ENCODE assay signal across 1 cellular context in the genomic region with DNA sequence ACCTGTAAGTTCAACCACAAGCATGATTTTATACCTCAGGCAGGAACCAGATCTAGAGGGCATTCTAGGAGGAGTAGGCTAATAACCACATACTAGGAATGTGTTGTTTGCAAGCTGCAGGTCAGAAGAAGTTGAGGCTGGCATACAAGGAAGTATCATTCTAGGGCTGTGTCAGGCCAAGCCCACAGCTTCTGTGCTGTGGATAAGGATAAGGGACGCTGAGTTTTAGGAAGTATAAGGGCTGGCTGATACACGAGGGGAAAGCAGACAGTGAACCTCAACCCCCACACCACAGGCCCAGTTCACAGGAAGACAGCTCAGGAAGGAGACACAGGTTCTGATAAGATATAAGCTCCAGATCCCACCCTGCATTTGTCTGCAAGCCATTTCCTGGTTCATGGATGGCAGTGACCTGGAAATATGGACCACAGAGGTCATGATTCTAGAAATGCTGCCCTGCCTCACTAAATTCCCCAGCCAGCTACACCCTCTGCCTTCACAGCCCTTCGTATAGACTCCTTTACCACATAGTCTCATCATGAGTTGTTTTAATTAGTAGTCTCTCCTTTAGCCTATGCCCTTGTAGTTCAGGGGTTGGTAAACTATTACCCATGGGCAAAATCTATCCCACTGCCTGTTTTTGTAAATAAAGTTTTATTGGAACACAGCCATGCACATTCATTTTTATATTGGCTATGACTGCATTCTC.
TF ChIP-seq lines count a peak whose summit lies in the region.

No MANE protein-coding gene starts in this region.

TF ChIP-seq in K562, 482 proteins besides CTCF, POLR2A, EP300 and RAD21 (continued from another document and continues in another):
- TF ChIP-seq, protein P1, sequence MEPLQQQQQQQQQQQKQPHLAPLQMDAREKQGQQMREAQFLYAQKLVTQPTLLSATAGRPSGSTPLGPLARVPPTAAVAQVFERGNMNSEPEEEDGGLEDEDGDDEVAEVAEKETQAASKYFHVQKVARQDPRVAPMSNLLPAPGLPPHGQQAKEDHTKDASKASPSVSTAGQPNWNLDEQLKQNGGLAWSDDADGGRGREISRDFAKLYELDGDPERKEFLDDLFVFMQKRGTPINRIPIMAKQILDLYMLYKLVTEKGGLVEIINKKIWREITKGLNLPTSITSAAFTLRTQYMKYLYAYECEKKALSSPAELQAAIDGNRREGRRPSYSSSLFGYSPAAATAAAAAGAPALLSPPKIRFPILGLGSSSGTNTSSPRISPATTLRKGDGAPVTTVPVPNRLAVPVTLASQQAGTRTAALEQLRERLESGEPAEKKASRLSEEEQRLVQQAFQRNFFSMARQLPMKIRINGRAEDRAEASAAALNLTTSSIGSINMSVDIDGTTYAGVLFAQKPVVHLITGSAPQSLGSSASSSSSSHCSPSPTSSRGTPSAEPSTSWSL (CRISPR knock-in tag; IDR thresholded peaks at IDR 0.05; ENCODE audit: borderline replicate concordance) = no peak
- TF ChIP-seq PTTG1 (tag; IDR thresholded peaks at IDR 0.05; ENCODE audit: low read depth) (no peak), RFX1 (IDR thresholded peaks at IDR 0.05) (no peak), SETDB1 (IDR thresholded peaks at IDR 0.05; ENCODE audit: low read length) (no peak), NR1H2 (CRISPR knock-in tag; IDR thresholded peaks at IDR 0.05) (no peak), CHCHD3 (CRISPR knock-in tag; IDR thresholded peaks at IDR 0.05) (0 out of 2 replicates have a peak, but pooled peaks have one; percentile 63), SAFB2 (IDR thresholded peaks at IDR 0.05; ENCODE audit: borderline replicate concordance, low read depth, low read length, severe bottlenecking) (no peak), ETV6 (IDR thresholded peaks at IDR 0.05; ENCODE audit: borderline replicate concordance in 1 of 2, low read depth in 2 of 2, low read length in 1 of 2) (peak; percentile 85 to 98; a peak in 3 of 4 replicates), ETV6 (CRISPR knock-in tag; IDR thresholded peaks at IDR 0.05; ENCODE audit: borderline replicate concordance) (no peak), SMARCC2 (IDR thresholded peaks at IDR 0.05; ENCODE audit: low read depth) (peak; percentile 61; the same call in 1 of the 2 replicates), FOXJ3 (CRISPR knock-in tag; IDR thresholded peaks at IDR 0.05) (no peak), ZFP91 (CRISPR knock-in tag; IDR thresholded peaks at IDR 0.05) (no peak), ZNF175 (CRISPR knock-in tag; IDR thresholded peaks at IDR 0.05; ENCODE audit: low read depth) (peak; percentile 44; the same call in 1 of the 2 replicates), MYBL2 (IDR thresholded peaks at IDR 0.05; ENCODE audit: low read depth) (no peak), MYBL2 (CRISPR knock-in tag; IDR thresholded peaks at IDR 0.05; ENCODE audit: borderline replicate concordance) (no peak), NEUROD1 (IDR thresholded peaks at IDR 0.05; ENCODE audit: borderline replicate concordance, low read depth, low read length, partially characterized antibody) (peak; percentile 40), NCOA2 (IDR thresholded peaks at IDR 0.05; ENCODE audit: partially characterized antibody in 2 of 2) (peak in 1 of 2 experiments; percentile 66), ZNF407 (IDR thresholded peaks at IDR 0.05; ENCODE audit: low read depth) (no peak), BDP1 (IDR thresholded peaks at IDR 0.05; ENCODE audit: insufficient read depth, insufficient read length) (no peak), PYGO2 (tag; IDR thresholded peaks at IDR 0.05) (no peak), NCOA1 (IDR thresholded peaks at IDR 0.05; ENCODE audit: low read depth) (peak; percentile 86), TBP (optimal IDR thresholded peaks at IDR 0.05; ENCODE audit: low read depth, low read length) (no peak), MEIS2 (IDR thresholded peaks at IDR 0.05; ENCODE audit: partially characterized antibody) (peak; percentile 45), TFAP4 (CRISPR knock-in tag; IDR thresholded peaks at IDR 0.05; ENCODE audit: borderline replicate concordance) (0 out of 2 replicates have a peak, but pooled peaks have one; percentile 41), EZH2 (IDR thresholded peaks at IDR 0.05; ENCODE audit: borderline replicate concordance, low read depth, low read length) (no peak), ZZZ3 (IDR thresholded peaks at IDR 0.05) (no peak), ZNF165 (CRISPR knock-in tag; IDR thresholded peaks at IDR 0.05; ENCODE audit: borderline replicate concordance) (no peak), ZNF717 (CRISPR knock-in tag; IDR thresholded peaks at IDR 0.05) (no peak), PHF21A (IDR thresholded peaks at IDR 0.05; ENCODE audit: borderline replicate concordance, low read depth) (no peak), ZBTB17 (CRISPR knock-in tag; IDR thresholded peaks at IDR 0.05) (no peak), CTCFL (IDR thresholded peaks at IDR 0.05; ENCODE audit: borderline replicate concordance, insufficient read depth, low read depth, low read length, poor library complexity, severe bottlenecking) (no peak), TAF15 (IDR thresholded peaks at IDR 0.05; ENCODE audit: low read depth, low read length) (no peak)
- TF ChIP-seq, protein P2, sequence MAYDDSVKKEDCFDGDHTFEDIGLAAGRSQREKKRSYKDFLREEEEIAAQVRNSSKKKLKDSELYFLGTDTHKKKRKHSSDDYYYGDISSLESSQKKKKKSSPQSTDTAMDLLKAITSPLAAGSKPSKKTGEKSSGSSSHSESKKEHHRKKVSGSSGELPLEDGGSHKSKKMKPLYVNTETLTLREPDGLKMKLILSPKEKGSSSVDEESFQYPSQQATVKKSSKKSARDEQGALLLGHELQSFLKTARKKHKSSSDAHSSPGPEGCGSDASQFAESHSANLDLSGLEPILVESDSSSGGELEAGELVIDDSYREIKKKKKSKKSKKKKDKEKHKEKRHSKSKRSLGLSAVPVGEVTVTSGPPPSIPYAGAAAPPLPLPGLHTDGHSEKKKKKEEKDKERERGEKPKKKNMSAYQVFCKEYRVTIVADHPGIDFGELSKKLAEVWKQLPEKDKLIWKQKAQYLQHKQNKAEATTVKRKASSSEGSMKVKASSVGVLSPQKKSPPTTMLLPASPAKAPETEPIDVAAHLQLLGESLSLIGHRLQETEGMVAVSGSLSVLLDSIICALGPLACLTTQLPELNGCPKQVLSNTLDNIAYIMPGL (CRISPR knock-in tag; IDR thresholded peaks at IDR 0.05) = no peak
- TF ChIP-seq, protein P3, sequence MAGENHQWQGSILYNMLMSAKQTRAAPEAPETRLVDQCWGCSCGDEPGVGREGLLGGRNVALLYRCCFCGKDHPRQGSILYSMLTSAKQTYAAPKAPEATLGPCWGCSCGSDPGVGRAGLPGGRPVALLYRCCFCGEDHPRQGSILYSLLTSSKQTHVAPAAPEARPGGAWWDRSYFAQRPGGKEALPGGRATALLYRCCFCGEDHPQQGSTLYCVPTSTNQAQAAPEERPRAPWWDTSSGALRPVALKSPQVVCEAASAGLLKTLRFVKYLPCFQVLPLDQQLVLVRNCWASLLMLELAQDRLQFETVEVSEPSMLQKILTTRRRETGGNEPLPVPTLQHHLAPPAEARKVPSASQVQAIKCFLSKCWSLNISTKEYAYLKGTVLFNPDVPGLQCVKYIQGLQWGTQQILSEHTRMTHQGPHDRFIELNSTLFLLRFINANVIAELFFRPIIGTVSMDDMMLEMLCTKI (IDR thresholded peaks at IDR 0.05; ENCODE audit: partially characterized antibody) = no peak
